In genomic region chr5:74934949-74935751, GRCh38 we compare ENCODE assay signal across 8 cellular contexts.
DNase-seq lines count a peak whose midpoint lies in the region; ATAC-seq and TF ChIP-seq lines count a peak whose summit lies in the region.

No MANE protein-coding gene starts in this region.

- H3K4me1 ChIP-seq in HUES48 (ENCODE audit: control insufficient read depth, insufficient read depth, low read length): peaks cover 5% of the 10 kb centered on the region
- peaks cover 0 to 16% (median 7%) of the 10 kb centered on the region in 4 donors for H3K4me1 ChIP-seq in stomach

- intact Hi-C loops in stomach (cut with DNase I; ENCODE audit: low total_unique reads): no loop called here

- no peak for TF ChIP-seq EP300 in stomach (IDR thresholded peaks at IDR 0.05)

- DNase-seq in CMK (ENCODE audit: low read depth): peak; percentile 27
- peak; percentile 3 for DNase-seq in activated T-cell treated with anti-CD3 and anti-CD28 coated beads for 4 hours
- DNase-seq in globus pallidus (ENCODE audit: low spot score): peak; percentile 8
- no peak for DNase-seq in stomach
- no peak for DNase-seq in middle frontal gyrus (ENCODE audit: extremely low spot score, low spot score)

- no peak overlapping the region for H3K9ac ChIP-seq in HUES48 (ENCODE audit: low read depth, low read length)

- H3K36me3 ChIP-seq in HUES48 (ENCODE audit: control insufficient read depth, insufficient read depth, low read length) (no peaks in the 10 kb centered on the region), stomach (no peaks in the 10 kb centered on the region)

- 39 to 50% (median 45%) methylated on average over 9 of the region's 9 CpGs for WGBS in stomach, 5 donors

- H3K9me3 ChIP-seq in HUES48 (ENCODE audit: control insufficient read depth, insufficient read depth, low read length) (no peaks in the 10 kb centered on the region), stomach (no peaks in the 10 kb centered on the region)

- no peak for ATAC-seq in GM21723 (IDR thresholded peaks at IDR 0.05; ENCODE audit: unreplicated experiment)
- no peak for ATAC-seq in GM19328 (IDR thresholded peaks at IDR 0.05; ENCODE audit: unreplicated experiment)

- H3K27me3 ChIP-seq in HUES48 (ENCODE audit: control insufficient read depth, insufficient read depth, low read length) (no peaks in the 10 kb centered on the region), stomach (peaks cover 0 to 5% (median 0%) of the 10 kb centered on the region in 3 donors)

- peak in 4 of 7 experiments; percentile 21 to 74 (median 40) for TF ChIP-seq CTCF in stomach (IDR thresholded peaks at IDR 0.05)

- H3K27ac ChIP-seq in HUES48 (ENCODE audit: low read depth, low read length) (peak overlapping the region; percentile 72), stomach (peak overlapping the region; percentile 50 to 75 (median 64))

- TF ChIP-seq POLR2A in stomach (IDR thresholded peaks at IDR 0.05): no peak

- H3K4me3 ChIP-seq in HUES48 (ENCODE audit: low read depth, low read length) (no peak overlapping the region), stomach (no peak overlapping the region)

Comparison
In these comparisons a context has a peak if more than half of its experiments do, and no peak if none do; other contexts are left out.
1. DNase-seq: peak in CMK (single experiment), activated T-cell treated with anti-CD3 and anti-CD28 coated beads for 4 hours (single experiment) and globus pallidus (single experiment); none in stomach (single experiment) and middle frontal gyrus (single experiment).